ENCODE assay signal across 8 cellular contexts in genomic region chr1:223845810-223846667, GRCh38. TPM values are rescaled to one million over a fixed set of nuclear protein-coding genes. Genes with fewer than 3 reads are reported as not detected.
DNase-seq lines count a peak whose midpoint lies in the region; ATAC-seq and TF ChIP-seq lines count a peak whose summit lies in the region.

Gene TP53BP2 (minus strand): TSS chr1:223845947. CDS start chr1:223845680, 267 bp downstream.

- H3K27ac Mint-ChIP-seq in activated T-cell treated with anti-CD3 and anti-CD28 coated beads, Interleukin-2, amount 50 U/mL, for 24 hours, result peak within 1 kb of the TSS; percentile 99

- H3K79me1 ChIP-seq in IMR-90 (ENCODE audit: low read depth in 1 of 2, low read length in 2 of 2), result peaks cover 4 to 30% of the 10 kb centered on the region in 2 experiments; a peak in 2 of 4 replicates

- H4K5ac ChIP-seq in IMR-90 (ENCODE audit: low read depth, low read length), result peak within 1 kb of the TSS; percentile 76

- H3K4ac ChIP-seq in IMR-90 (ENCODE audit: low read depth, low read length), result peak within 1 kb of the TSS; percentile 98

- peak within 1 kb of the TSS; percentile 87 for H3K18ac ChIP-seq in IMR-90 (ENCODE audit: low read depth, low read length)

- peak within 1 kb of the TSS; percentile 95 for H3K23ac ChIP-seq in IMR-90 (ENCODE audit: low read depth, low read length)

- peak within 1 kb of the TSS; percentile 89 for H3K9ac ChIP-seq in IMR-90 (ENCODE audit: low read depth, low read length)
- peak within 1 kb of the TSS; percentile 72 for H3K9ac ChIP-seq in muscle layer of colon (ENCODE audit: low read length)

- peak within 1 kb of the TSS; percentile 99 for H2AFZ ChIP-seq in IMR-90 (replicated peaks; ENCODE audit: low read length, poor library complexity)

- peak within 1 kb of the TSS; percentile 45 for H2AK5ac ChIP-seq in IMR-90 (ENCODE audit: low read depth, low read length)

- H4K91ac ChIP-seq in IMR-90 (ENCODE audit: insufficient read depth, low read depth, low read length), result peak within 1 kb of the TSS; percentile 96

- ATAC-seq in GM21529 (IDR thresholded peaks at IDR 0.05; ENCODE audit: unreplicated experiment), result peak; percentile 70
- peak; percentile 95 for ATAC-seq in IMR-90 (ENCODE audit: low read depth)

- peak; percentile 78 for DNase-seq in DMS79 (lab: John Stamatoyannopoulos, UW)
- DNase-seq in IMR-90, result peak; percentile 87
- DNase-seq in activated T-cell treated with anti-CD3 and anti-CD28 coated beads, Interleukin-2, amount 50 U/mL, for 24 hours, result peak; percentile 92
- DNase-seq in stimulated activated CD8-positive, alpha-beta memory T cell treated with anti-CD3 and anti-CD28 coated beads, Interleukin-7, amount 100 ng/mL, for 4 hours (ENCODE audit: low read depth in 2 of 2), result peak; percentile 75 to 85

- peaks cover 42% of the 10 kb centered on the region for H3K4me1 Mint-ChIP-seq in activated T-cell treated with anti-CD3 and anti-CD28 coated beads, Interleukin-2, amount 50 U/mL, for 24 hours (ENCODE audit: low read depth)

- peak within 1 kb of the TSS; percentile 61; the same call in 1 of the 3 replicates for H2BK15ac ChIP-seq in IMR-90 (ENCODE audit: low read depth, low read length)

- peak within 1 kb of the TSS; percentile 97 for H2AK9ac ChIP-seq in IMR-90 (replicated peaks; ENCODE audit: low read depth, low read length, poor library complexity)

- H3K4me3 ChIP-seq in IMR-90 (ENCODE audit: insufficient read depth, low read depth, low read length) (peak within 1 kb of the TSS; percentile 93), esophagus (ENCODE audit: low read depth in 1 of 2, low read length in 2 of 2) (peak within 1 kb of the TSS; percentile 84 to 92), muscle layer of colon (ENCODE audit: low read depth in 1 of 2, low read length in 2 of 2) (peak within 1 kb of the TSS; percentile 73 to 90)

- POLR2A ChIA-PET in IMR-90 (lab: Charles Lee; ENCODE audit: unreplicated experiment), result no interaction called here

- BruUV-seq in IMR-90 (replicated peaks; lab: Mats Ljungman, UMichigan), result no TSS peak

- H3K27me3 ChIP-seq in IMR-90 (ENCODE audit: control insufficient read depth, insufficient read depth, low read length) (no peaks in the 10 kb centered on the region), esophagus (ENCODE audit: control insufficient read depth in 1 of 2, insufficient read depth in 2 of 2, low read length in 2 of 2) (no peaks in the 10 kb centered on the region), muscle layer of colon (ENCODE audit: control insufficient read depth in 1 of 2, insufficient read depth in 2 of 2, low read length in 2 of 2) (no peaks in the 10 kb centered on the region)

- CTCF ChIA-PET in IMR-90 (lab: Yijun Ruan, JAX), result interaction anchor here (0.5 to 1.2 kb wide), 4 partner anchors 21 to 139 kb away, joined by 3 to 4 read pairs (median 3); no protein-coding TSS in a partner anchor

- in situ Hi-C loops in IMR-90 (cut with MboI; ENCODE audit: low sequenced_read_pairs), result no loop called here

- H2BK5ac ChIP-seq in IMR-90 (ENCODE audit: low read depth, low read length, poor library complexity, severe bottlenecking), result peak within 1 kb of the TSS; percentile 99

- H3K9me1 ChIP-seq in IMR-90 (ENCODE audit: insufficient read depth, low read length), result 0 out of 2 replicates have a peak, but pooled peaks cover 2% of the 10 kb centered on the region

- dilution Hi-C loops in IMR-90 (cut with HindIII; ENCODE audit: low sequenced_read_pairs, unreplicated experiment), result no loop called here

- peaks cover 26% of the 10 kb centered on the region for H4K20me1 ChIP-seq in IMR-90 (ENCODE audit: insufficient read depth, low read length)

- peaks cover 2% of the 10 kb centered on the region for H3K9me3 Mint-ChIP-seq in activated T-cell treated with anti-CD3 and anti-CD28 coated beads, Interleukin-2, amount 50 U/mL, for 24 hours

- H3K9me3 ChIP-seq in IMR-90 (ENCODE audit: control insufficient read depth, insufficient read depth, low read length) (no peaks in the 10 kb centered on the region), esophagus (ENCODE audit: control insufficient read depth in 2 of 2, insufficient read depth in 1 of 2, low read depth in 1 of 2, low read length in 1 of 2) (no peaks in the 10 kb centered on the region), muscle layer of colon (ENCODE audit: low read length) (no peaks in the 10 kb centered on the region)

- H2BK20ac ChIP-seq in IMR-90 (ENCODE audit: low read depth, low read length), result peak within 1 kb of the TSS; percentile 26; the same call in 1 of the 2 replicates

- H3K4me1 ChIP-seq in IMR-90 (ENCODE audit: control insufficient read depth, insufficient read depth, low read length), result peaks cover 3% of the 10 kb centered on the region
- no peaks in the 10 kb centered on the region for H3K4me1 ChIP-seq in esophagus (ENCODE audit: control insufficient read depth in 2 of 2, insufficient read depth in 2 of 2, low read length in 1 of 2)
- H3K4me1 ChIP-seq in muscle layer of colon (ENCODE audit: insufficient read depth, low read length), result peaks cover 27% of the 10 kb centered on the region

- TF ChIP-seq POLR2A in IMR-90 (IDR thresholded peaks at IDR 0.05; ENCODE audit: low read depth, low read length), result peak; percentile 86

- H4K8ac ChIP-seq in IMR-90 (ENCODE audit: low read depth in 2 of 2, low read length in 2 of 2), result peak within 1 kb of the TSS; percentile 89 to 90

- TF ChIP-seq CTCF in IMR-90 (conservative IDR thresholded peaks at IDR 0.05; ENCODE audit: low read depth, low read length), result peak; percentile 76

- H3K27ac ChIP-seq in IMR-90 (ENCODE audit: insufficient read depth, low read length) (peak within 1 kb of the TSS; percentile 98), esophagus (ENCODE audit: low read depth in 2 of 2, low read length in 1 of 2) (peak within 1 kb of the TSS; percentile 99), muscle layer of colon (ENCODE audit: low read depth, low read length) (peak within 1 kb of the TSS; percentile 97)

- peak; percentile 64 for TF ChIP-seq RAD21 in IMR-90 (IDR thresholded peaks at IDR 0.05; ENCODE audit: low read length)

- H3K4me2 ChIP-seq in IMR-90 (ENCODE audit: low read depth, low read length), result peak within 1 kb of the TSS; percentile 92

- peak within 1 kb of the TSS; percentile 96 for H3K56ac ChIP-seq in IMR-90 (ENCODE audit: extremely low read depth, insufficient read depth, low read length)

- intact Hi-C loops in IMR-90 (cut with micrococcal nuclease), result loop anchor here (2.0 to 5.0 kb wide), 3 partner anchors 35 to 145 kb away; no protein-coding TSS in a partner anchor

- H3K4me3 Mint-ChIP-seq in activated T-cell treated with anti-CD3 and anti-CD28 coated beads, Interleukin-2, amount 50 U/mL, for 24 hours, result peak within 1 kb of the TSS; percentile 96

- H3K14ac ChIP-seq in IMR-90 (replicated peaks; ENCODE audit: low read depth, low read length), result peak within 1 kb of the TSS; percentile 97

- peak within 1 kb of the TSS; percentile 92 for H2BK120ac ChIP-seq in IMR-90 (ENCODE audit: low read depth, low read length)

- H3K27me3 Mint-ChIP-seq in activated T-cell treated with anti-CD3 and anti-CD28 coated beads, Interleukin-2, amount 50 U/mL, for 24 hours, result peaks cover 3% of the 10 kb centered on the region

- peaks cover 15% of the 10 kb centered on the region for H3K36me3 Mint-ChIP-seq in activated T-cell treated with anti-CD3 and anti-CD28 coated beads, Interleukin-2, amount 50 U/mL, for 24 hours (ENCODE audit: low read depth)

- WGBS in IMR-90 (ENCODE audit: extremely low coverage in 2 of 2, insufficient read length in 1 of 2), 2 experiments, result 1% methylated on average over 47 of the region's 107 CpGs; no CpG with 5 or more reads in 1 of the 2 experiments
- 0% methylated on average over 74 to 107 of the region's 107 CpGs for WGBS in esophagus, 2 donors

- H3K36me3 ChIP-seq in IMR-90 (ENCODE audit: control insufficient read depth, insufficient read depth, low read length) (no peaks in the 10 kb centered on the region), esophagus (ENCODE audit: control insufficient read depth in 2 of 2, insufficient read depth in 2 of 2, low read length in 1 of 2) (no peaks in the 10 kb centered on the region), muscle layer of colon (ENCODE audit: insufficient read depth, low read length) (no peaks in the 10 kb centered on the region)

TF ChIP-seq in IMR-90, 13 proteins besides CTCF, POLR2A, EP300 and RAD21 (continues in another document):
- peak; percentile 89 for TF ChIP-seq MAZ (IDR thresholded peaks at IDR 0.05; ENCODE audit: borderline replicate concordance, low read depth, low read length)
- no peak for TF ChIP-seq CEBPB (IDR thresholded peaks at IDR 0.05; ENCODE audit: low read depth, low read length)
- no peak for TF ChIP-seq ELK1 (IDR thresholded peaks at IDR 0.05; ENCODE audit: borderline replicate concordance, low read depth, low read length)
- peak; percentile 44 for TF ChIP-seq SMC3 (IDR thresholded peaks at IDR 0.05; ENCODE audit: low read depth, low read length)

TF ChIP-seq in PFSK-1, 5 proteins besides CTCF, POLR2A, EP300 and RAD21 (continues in another document):
- peak; percentile 79 for TF ChIP-seq TAF1 (IDR thresholded peaks at IDR 0.05; ENCODE audit: borderline replicate concordance, insufficient read depth, low read length)

RNA-seq across cellular contexts. Expression of gene TP53BP2, which starts in this region (rescaled TPM):
- 35.0 and 35.8 TPM in 2 replicates for total RNA-seq in IMR-90 (2012; rRNA removed)
- polyA plus RNA-seq in IMR-90 (2012; rRNA removed) (19.2 and 19.9 TPM in 2 replicates), esophagus (10 to 100 TPM; 12.6 to 18.7 TPM)
- polyA plus RNA-seq in IMR-90 (2012; cell fraction: cytosol; rRNA removed), result 9.9 and 11.5 TPM in 2 replicates
- 10.3 and 34.6 TPM in 2 replicates for polyA plus RNA-seq in IMR-90 (2012; cell fraction: nucleus; rRNA removed; ENCODE audit: low replicate concordance)
- polyA plus RNA-seq in PFSK-1 (2012; ENCODE audit: insufficient read length, low read depth), result 18.1 TPM

Comparison
In these comparisons a context has a peak if more than half of its experiments do, and no peak if none do; other contexts are left out.
1. Peak in every context shown above with its lines: DNase-seq, ATAC-seq, H3K4me3 ChIP-seq and H3K27ac ChIP-seq.